In genomic region chr2:43110442-43110871, GRCh38 we compare ENCODE assay signal across 11 cellular contexts.
A peak's percentile ranks its signal among the peaks of the same experiment; 100 is the strongest.
DNase-seq lines count a peak whose midpoint lies in the region; ATAC-seq and TF ChIP-seq lines count a peak whose summit lies in the region.
"Had no signal": no experiment of that assay in that cellular context is flagged by ENCODE, and none has a peak within 500 bp of the region (broad histone marks: within the 10 kb centered on the region; RNA-seq: fewer than 3 reads in every experiment).

No MANE protein-coding gene starts in this region.

- H3K36me3 Mint-ChIP-seq in CD4-positive, alpha-beta T cell (ENCODE audit: low read depth), result no peaks in the 10 kb centered on the region

- no peaks in the 10 kb centered on the region for H3K27me3 ChIP-seq in Panc1 (ENCODE audit: control insufficient read depth, insufficient read depth, low read length)
- peaks cover 0 to 4% (median 0%) of the 10 kb centered on the region in 3 experiments for H3K27me3 ChIP-seq in neuronal stem cell (ENCODE audit: control insufficient read depth in 3 of 3, insufficient read depth in 3 of 3, low read depth in 1 of 3, low read length in 3 of 3)
- H3K27me3 ChIP-seq in CD4-positive, alpha-beta T cell (ENCODE audit: control insufficient read depth, insufficient read depth, low read length), result no peaks in the 10 kb centered on the region

- peak; percentile 68 for ATAC-seq in Panc1
- no peak for ATAC-seq in CD4-positive, alpha-beta T cell (ENCODE audit: poor library complexity)
- ATAC-seq: CD8-positive, alpha-beta T cell had no signal

- H3K27me3 Mint-ChIP-seq in CD4-positive, alpha-beta T cell, result no peaks in the 10 kb centered on the region

- H2BK12ac ChIP-seq in neuronal stem cell (ENCODE audit: low read length), result no peak overlapping the region

- no peaks in the 10 kb centered on the region for H3K9me3 Mint-ChIP-seq in CD4-positive, alpha-beta T cell
- H3K9me3 Mint-ChIP-seq: CD8-positive, alpha-beta T cell had no signal

- H3K4me1 ChIP-seq in Panc1 (ENCODE audit: control insufficient read depth, insufficient read depth, low read length) (peaks cover 5% of the 10 kb centered on the region; the same call in 1 of the 2 replicates), neuronal stem cell (ENCODE audit: control insufficient read depth in 2 of 2, insufficient read depth in 1 of 2, low read depth in 1 of 2, low read length in 2 of 2) (peaks cover 28 to 34% of the 10 kb centered on the region in 2 donors)

- no peaks in the 10 kb centered on the region for H3K79me1 ChIP-seq in neuronal stem cell (ENCODE audit: low read depth, low read length)

- POLR2A ChIA-PET in Panc1 (lab: Charles Lee), result no interaction called here
- POLR2A ChIA-PET in CD4-positive, alpha-beta T cell (lab: Charles Lee), result no interaction called here

- H2BK5ac ChIP-seq in neuronal stem cell (ENCODE audit: low read length), result no peak overlapping the region

- no peak overlapping the region for H3K27ac ChIP-seq in Panc1 (ENCODE audit: low read length)
- H3K27ac ChIP-seq in neuronal stem cell (replicated peaks; ENCODE audit: low read length), result peak overlapping the region; percentile 32
- no peak overlapping the region for H3K27ac ChIP-seq in CD4-positive, alpha-beta T cell (ENCODE audit: low read depth, low read length)

- H3K14ac ChIP-seq in neuronal stem cell (ENCODE audit: low read length), result no peak overlapping the region

- peak; percentile 79 for DNase-seq in AG08396 (ENCODE audit: low spot score)
- no peak for DNase-seq in Panc1 (ENCODE audit: low read depth, low spot score)
- peak; percentile 85 for DNase-seq in fibroblast of peridontal ligament (ENCODE audit: extremely low read depth)
- DNase-seq in neuronal stem cell (ENCODE audit: low spot score), result peak; percentile 32
- DNase-seq in lower leg skin (ENCODE audit: low spot score in 2 of 2), result no peak
- no peak for DNase-seq in NCI-H1930 (lab: John Stamatoyannopoulos, UW)
- no peak for DNase-seq in CD4-positive, alpha-beta T cell
- no peak for DNase-seq in RKO (ENCODE audit: low spot score)
- DNase-seq: activated CD4-positive, alpha-beta T cell treated with anti-CD3 and anti-CD28 coated beads, Interleukin-2, amount 50 U/mL, for 48 hours; CD8-positive, alpha-beta T cell; NCI-H187 treated with DMSO at 0.1 percent for 48 hours had no signal

- H3K4me2 ChIP-seq in neuronal stem cell (ENCODE audit: insufficient read depth, low read length, poor library complexity, severe bottlenecking), result no peak overlapping the region

- no peak overlapping the region for H2BK15ac ChIP-seq in neuronal stem cell (ENCODE audit: low read length)

- H3K27ac Mint-ChIP-seq in CD4-positive, alpha-beta T cell, result no peak overlapping the region
- H3K27ac Mint-ChIP-seq: CD8-positive, alpha-beta T cell had no signal

- no peak overlapping the region for H2AFZ ChIP-seq in neuronal stem cell (ENCODE audit: low read length)

- H3K23ac ChIP-seq in neuronal stem cell (ENCODE audit: low read depth, low read length, poor library complexity), result no peak overlapping the region

- H2AK5ac ChIP-seq in neuronal stem cell (ENCODE audit: low read depth, low read length), result no peak overlapping the region

- intact Hi-C loops in Panc1 (cut with micrococcal nuclease; ENCODE audit: unreplicated experiment), result no loop called here
- intact Hi-C loops in lower leg skin (cut with DNase I; ENCODE audit: low total_unique reads), result no loop called here
- intact Hi-C loops in CD4-positive, alpha-beta T cell (cut with DNase I, micrococcal nuclease), result no loop called here

- H3K9ac ChIP-seq in neuronal stem cell (ENCODE audit: low read depth, low read length, poor library complexity), result no peak overlapping the region

- BruUV-seq in Panc1 (replicated peaks; lab: Mats Ljungman, UMichigan), result no TSS peak

- H3K36me3 ChIP-seq in Panc1 (ENCODE audit: control insufficient read depth, insufficient read depth, low read length), result no peaks in the 10 kb centered on the region
- H3K36me3 ChIP-seq in neuronal stem cell (replicated peaks in 1 of 2; ENCODE audit: control insufficient read depth in 2 of 2, insufficient read depth in 2 of 2, low read length in 2 of 2), result no peaks in the 10 kb centered on the region

- H3K4me3 ChIP-seq in Panc1 (ENCODE audit: low read depth in 2 of 2, low read length in 2 of 2) (no peak overlapping the region), neuronal stem cell (ENCODE audit: low read length in 2 of 2) (no peak overlapping the region), lower leg skin (ENCODE audit: low read depth, poor library complexity, severe bottlenecking) (no peak overlapping the region)

- H3K4me3 Mint-ChIP-seq in CD4-positive, alpha-beta T cell, result no peak overlapping the region
- H3K4me3 Mint-ChIP-seq: CD8-positive, alpha-beta T cell had no signal

- no peak overlapping the region for H4K91ac ChIP-seq in neuronal stem cell (ENCODE audit: low read depth, low read length, poor library complexity)

- H3K4ac ChIP-seq in neuronal stem cell (ENCODE audit: low read length), result no peak overlapping the region

- H3K9me3 ChIP-seq in Panc1 (ENCODE audit: control insufficient read depth, insufficient read depth, low read depth, low read length) (no peaks in the 10 kb centered on the region), neuronal stem cell (replicated peaks in 1 of 2; ENCODE audit: control insufficient read depth in 2 of 2, insufficient read depth in 1 of 2, low read depth in 1 of 2, low read length in 2 of 2) (peaks cover 0 to 4% of the 10 kb centered on the region in 2 donors)
- no peaks in the 10 kb centered on the region for H3K9me3 ChIP-seq in CD4-positive, alpha-beta T cell (ENCODE audit: control insufficient read depth, low read length)

- no peak overlapping the region for H3K18ac ChIP-seq in neuronal stem cell (ENCODE audit: low read length)

- H2BK120ac ChIP-seq in neuronal stem cell (ENCODE audit: low read depth, low read length), result peak overlapping the region; percentile 50

- in situ Hi-C loops in Panc1 (cut with HindIII; ENCODE audit: low pct_unique_long_range_greater_than_20kb, low sequenced_read_pairs), result no loop called here

- peaks cover 4% of the 10 kb centered on the region for H3K4me1 Mint-ChIP-seq in CD4-positive, alpha-beta T cell (ENCODE audit: low read depth)

- CTCF ChIA-PET in Panc1 (lab: Charles Lee), result no interaction called here
- CTCF ChIA-PET in CD4-positive, alpha-beta T cell (lab: Charles Lee), result interaction anchor here (0.7 to 1.1 kb wide), 2 partner anchors 16 to 30 kb away, joined by 3 read pairs; no protein-coding TSS in a partner anchor

- TF ChIP-seq POLR2A in lower leg skin (IDR thresholded peaks at IDR 0.05), result no peak

- WGBS in neuronal stem cell (ENCODE audit: extremely low coverage in 2 of 2, insufficient read length in 2 of 2, insufficient replicate concordance in 1 of 2), 2 donors, result no CpG with 5 or more reads among the region's 10 CpGs
- WGBS in lower leg skin, 2 donors, result 59 to 60% methylated on average over 10 of the region's 10 CpGs

- TF ChIP-seq CTCF in Panc1 (IDR thresholded peaks at IDR 0.05), result no peak
- TF ChIP-seq CTCF in lower leg skin (IDR thresholded peaks at IDR 0.05), result no peak
- TF ChIP-seq CTCF in CD4-positive, alpha-beta T cell (IDR thresholded peaks at IDR 0.05), result no peak

- H4K8ac ChIP-seq in neuronal stem cell (ENCODE audit: low read depth, low read length), result no peak overlapping the region

Comparison
In these comparisons a context has a peak if more than half of its experiments do, and no peak if none do; other contexts are left out.
1. DNase-seq: peak in AG08396 (single experiment), fibroblast of peridontal ligament (single experiment) and neuronal stem cell (single experiment); none in Panc1 (single experiment), lower leg skin (0 of 2), NCI-H1930 (0 of 2), CD4-positive, alpha-beta T cell (0 of 10) and RKO (single experiment).